ENCODE assay signal across 2 cellular contexts in the genomic region with DNA sequence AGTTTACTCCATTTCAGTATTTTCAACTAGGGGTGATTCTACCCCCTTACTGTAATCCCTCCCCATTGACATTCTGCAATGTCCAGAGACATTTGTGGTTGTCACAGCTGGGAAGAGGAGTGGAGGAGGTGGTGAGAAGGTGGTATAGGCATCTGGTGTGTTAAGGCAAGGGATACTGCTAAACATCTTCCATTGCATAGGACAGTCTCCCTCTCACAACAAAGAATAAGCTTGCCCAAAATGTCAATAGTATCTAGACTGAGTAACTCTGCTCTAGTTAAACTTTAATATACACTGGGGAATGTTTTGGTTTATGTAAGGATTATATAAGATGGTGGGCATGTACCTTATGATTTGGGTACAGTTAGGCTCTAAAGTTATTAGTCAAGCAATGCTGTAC.
A peak's percentile ranks its signal among the peaks of the same experiment; 100 is the strongest.
TF ChIP-seq lines count a peak whose summit lies in the region.

No MANE protein-coding gene starts in this region.

TF ChIP-seq in HEK293, 187 proteins besides CTCF, POLR2A, EP300 and RAD21:
- TF ChIP-seq, protein P1, sequence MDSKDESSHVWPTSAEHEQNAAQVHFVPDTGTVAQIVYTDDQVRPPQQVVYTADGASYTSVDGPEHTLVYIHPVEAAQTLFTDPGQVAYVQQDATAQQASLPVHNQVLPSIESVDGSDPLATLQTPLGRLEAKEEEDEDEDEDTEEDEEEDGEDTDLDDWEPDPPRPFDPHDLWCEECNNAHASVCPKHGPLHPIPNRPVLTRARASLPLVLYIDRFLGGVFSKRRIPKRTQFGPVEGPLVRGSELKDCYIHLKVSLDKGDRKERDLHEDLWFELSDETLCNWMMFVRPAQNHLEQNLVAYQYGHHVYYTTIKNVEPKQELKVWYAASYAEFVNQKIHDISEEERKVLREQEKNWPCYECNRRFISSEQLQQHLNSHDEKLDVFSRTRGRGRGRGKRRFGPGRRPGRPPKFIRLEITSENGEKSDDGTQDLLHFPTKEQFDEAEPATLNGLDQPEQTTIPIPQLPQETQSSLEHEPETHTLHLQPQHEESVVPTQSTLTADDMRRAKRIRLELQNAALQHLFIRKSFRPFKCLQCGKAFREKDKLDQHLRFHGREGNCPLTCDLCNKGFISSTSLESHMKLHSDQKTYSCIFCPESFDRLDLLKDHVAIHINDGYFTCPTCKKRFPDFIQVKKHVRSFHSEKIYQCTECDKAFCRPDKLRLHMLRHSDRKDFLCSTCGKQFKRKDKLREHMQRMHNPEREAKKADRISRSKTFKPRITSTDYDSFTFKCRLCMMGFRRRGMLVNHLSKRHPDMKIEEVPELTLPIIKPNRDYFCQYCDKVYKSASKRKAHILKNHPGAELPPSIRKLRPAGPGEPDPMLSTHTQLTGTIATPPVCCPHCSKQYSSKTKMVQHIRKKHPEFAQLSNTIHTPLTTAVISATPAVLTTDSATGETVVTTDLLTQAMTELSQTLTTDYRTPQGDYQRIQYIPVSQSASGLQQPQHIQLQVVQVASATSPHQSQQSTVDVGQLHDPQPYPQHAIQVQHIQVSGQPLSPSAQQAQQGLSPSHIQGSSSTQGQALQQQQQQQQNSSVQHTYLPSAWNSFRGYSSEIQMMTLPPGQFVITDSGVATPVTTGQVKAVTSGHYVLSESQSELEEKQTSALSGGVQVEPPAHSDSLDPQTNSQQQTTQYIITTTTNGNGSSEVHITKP (tag by site-specific recombination; IDR thresholded peaks at IDR 0.05): peak; percentile 82
- no peak for TF ChIP-seq OVOL3 (tag by site-specific recombination; IDR thresholded peaks at IDR 0.05)
TF ChIP-seq in HEK293: peak in this region for 1.

TF ChIP-seq in IMR-90, 13 proteins besides CTCF, POLR2A, EP300 and RAD21 (continued from another document):
- TF ChIP-seq FOS (IDR thresholded peaks at IDR 0.05; ENCODE audit: low read depth, low read length): no peak
- no peak for TF ChIP-seq CHD1 (IDR thresholded peaks at IDR 0.05; ENCODE audit: low read depth, low read length)
